11 cellular contexts compared by ENCODE assay signal in genomic region chr12:82620917-82621316, GRCh38.
"Had no signal": no experiment of that assay in that cellular context is flagged by ENCODE, and none has a peak within 500 bp of the region (broad histone marks: within the 10 kb centered on the region; RNA-seq: fewer than 3 reads in every experiment).

No MANE protein-coding gene starts in this region.

- H3K4me2 ChIP-seq: GM23338 had no signal

- H3K4me1 ChIP-seq: HAP-1 had no signal

- FAIRE-seq: H1, H54 had no signal

- H2AFZ ChIP-seq: GM23248, GM23338 had no signal

- H3K9me3 ChIP-seq: HAP-1 had no signal

- H3K27ac ChIP-seq: GM23248 had no signal

- H3K4me3 ChIP-seq: GM23248, GM23338, HAP-1 had no signal

- DNase-seq: GM23248, GOT3, H7, H9, HCEC 1CT, HFFc6 had no signal

- ATAC-seq: GM23338, HCT116 had no signal

- H3K36me3 ChIP-seq: HAP-1 had no signal

- H3K9ac ChIP-seq: GM23248 had no signal
